21 cellular contexts compared by ENCODE assay signal in genomic region chr17:79465011-79466006, GRCh38.
DNase-seq lines count a peak whose midpoint lies in the region; ATAC-seq, FAIRE-seq and TF ChIP-seq lines count a peak whose summit lies in the region.
"Had no signal": no experiment of that assay in that cellular context is flagged by ENCODE, and none has a peak within 500 bp of the region (broad histone marks: within the 10 kb centered on the region; RNA-seq: fewer than 3 reads in every experiment).

No MANE protein-coding gene starts in this region.

- CTCF ChIA-PET in H1 (lab: Charles Lee; ENCODE audit: partially characterized antibody) = interaction anchor here (0.8 to 2.1 kb wide), 3 partner anchors 28 to 147 kb away, joined by 3 to 8 read pairs (median 5); no protein-coding TSS in a partner anchor
- CTCF ChIA-PET in CD8-positive, alpha-beta memory T cell (lab: Charles Lee) = no interaction called here

- no peak overlapping the region for H2BK5ac ChIP-seq in H1 (ENCODE audit: low read depth, low read length)

- ATAC-seq in GM18498 (IDR thresholded peaks at IDR 0.05; ENCODE audit: unreplicated experiment) (no peak), foreskin keratinocyte (no peak)
- ATAC-seq: PC-3 had no signal

- no peak overlapping the region for H2BK20ac ChIP-seq in H1 (ENCODE audit: low read length)

- no peak overlapping the region for H2AFZ ChIP-seq in H1 (ENCODE audit: low read length)

- no peaks in the 10 kb centered on the region for H3K79me2 ChIP-seq in H1 (ENCODE audit: control insufficient read depth in 1 of 2, insufficient read depth in 2 of 2, low read length in 2 of 2)

- peaks cover 4 to 6% of the 10 kb centered on the region in 2 donors for H3K27me3 Mint-ChIP-seq in CD8-positive, alpha-beta memory T cell

- H3K9me3 ChIP-seq in H1 (ENCODE audit: insufficient read depth in 2 of 2, low read depth in 1 of 2, low read length in 1 of 2) = peaks cover 0 to 3% of the 10 kb centered on the region in 2 experiments; a peak in 1 of 4 replicates
- no peaks in the 10 kb centered on the region for H3K9me3 ChIP-seq in CD8-positive, alpha-beta memory T cell (ENCODE audit: low read length)
- H3K9me3 ChIP-seq: tibial nerve had no signal

- H3K14ac ChIP-seq in H1 (ENCODE audit: insufficient read length) = no peak overlapping the region

- no peak for TF ChIP-seq RAD21 in H1 (IDR thresholded peaks at IDR 0.05 in 1 of 2, conservative IDR thresholded peaks at IDR 0.05 in 1 of 2; ENCODE audit: low read depth in 2 of 2, low read length in 2 of 2)

- no peak overlapping the region for H2BK120ac ChIP-seq in H1 (replicated peaks; ENCODE audit: low read depth, low read length)

- no peak overlapping the region for H2BK15ac ChIP-seq in H1 (ENCODE audit: low read length)

- H3K4ac ChIP-seq in H1 (replicated peaks; ENCODE audit: insufficient read length, low read depth, low read length) = no peak overlapping the region

- H3K4me3 Mint-ChIP-seq in CD8-positive, alpha-beta memory T cell = no peak overlapping the region

- intact Hi-C loops in posterior cingulate gyrus (cut with DNase I) = loop anchor here (5.0 kb wide), 1 partner anchor 147 kb away; the partner anchor contains the start of gene RBFOX3

- TF ChIP-seq CTCF in H1 (IDR thresholded peaks at IDR 0.05; ENCODE audit: control extremely low read depth in 1 of 3, insufficient read depth in 1 of 3, low read depth in 1 of 3, low read length in 3 of 3) (no peak), foreskin keratinocyte (conservative IDR thresholded peaks at IDR 0.05) (no peak)

- no peaks in the 10 kb centered on the region for H3K36me3 ChIP-seq in H1 (ENCODE audit: control insufficient read depth in 2 of 4, insufficient read depth in 4 of 4, low read length in 3 of 4)
- no peaks in the 10 kb centered on the region for H3K36me3 ChIP-seq in CD8-positive, alpha-beta memory T cell (ENCODE audit: insufficient read depth, low read length)
- H3K36me3 ChIP-seq: tibial nerve had no signal

- no peak overlapping the region for H4K91ac ChIP-seq in H1 (replicated peaks; ENCODE audit: insufficient read length, low read length)

- no peak overlapping the region for H3K23ac ChIP-seq in H1 (ENCODE audit: insufficient read length)

- no peaks in the 10 kb centered on the region; the same call in 1 of the 2 replicates for H3K79me1 ChIP-seq in H1 (ENCODE audit: low read depth, low read length)

- H2AK5ac ChIP-seq in H1 (ENCODE audit: low read depth, low read length) = no peak overlapping the region

- no peaks in the 10 kb centered on the region for H3K36me3 Mint-ChIP-seq in CD8-positive, alpha-beta memory T cell

- H3K4me2 ChIP-seq in H1 (ENCODE audit: insufficient read depth in 1 of 2, low read depth in 2 of 2, low read length in 2 of 2) = no peak overlapping the region

- H3K27me3 ChIP-seq in H1 (replicated peaks in 1 of 4; ENCODE audit: control insufficient read depth in 3 of 4, extremely low read depth in 1 of 4, insufficient read depth in 3 of 4, low read length in 3 of 4) = no peaks in the 10 kb centered on the region
- H3K27me3 ChIP-seq in CD8-positive, alpha-beta memory T cell (ENCODE audit: insufficient read depth, low read length, poor library complexity, severe bottlenecking) = peaks cover 7% of the 10 kb centered on the region
- no peaks in the 10 kb centered on the region for H3K27me3 ChIP-seq in foreskin keratinocyte

- H3K27ac ChIP-seq in H1 (ENCODE audit: low read depth, low read length) (no peak overlapping the region), foreskin keratinocyte (no peak overlapping the region)
- H3K27ac ChIP-seq in CD8-positive, alpha-beta memory T cell (ENCODE audit: low read depth, low read length) = no peak overlapping the region
- H3K27ac ChIP-seq: tibial nerve had no signal

- peaks cover 7% of the 10 kb centered on the region; the same call in 1 of the 2 replicates for H3K23me2 ChIP-seq in H1 (ENCODE audit: low read depth, low read length)

- FAIRE-seq in H1 (lab: Jason Lieb, UNC) = no peak
- FAIRE-seq: colon, endometrium, kidney had no signal

- H3K9me3 Mint-ChIP-seq in CD8-positive, alpha-beta memory T cell = no peaks in the 10 kb centered on the region

- no peak overlapping the region for H3K27ac Mint-ChIP-seq in CD8-positive, alpha-beta memory T cell

- H3K4me3 ChIP-seq in H1 (ENCODE audit: extremely low read depth in 1 of 4, insufficient read depth in 2 of 4, low read depth in 3 of 4, low read length in 4 of 4) = no peak overlapping the region
- H3K4me3 ChIP-seq in CD8-positive, alpha-beta memory T cell (ENCODE audit: low read length) = no peak overlapping the region
- H3K4me3 ChIP-seq: tibial nerve had no signal

- H3K4me1 Mint-ChIP-seq in CD8-positive, alpha-beta memory T cell = no peaks in the 10 kb centered on the region

- H3K4me1 ChIP-seq in H1 (replicated peaks in 1 of 4; ENCODE audit: control insufficient read depth in 3 of 4, insufficient read depth in 4 of 4, low read length in 3 of 4) = peaks cover 0 to 3% (median under 1%) of the 10 kb centered on the region in 4 experiments; a peak in 1 of 7 replicates
- H3K4me1 ChIP-seq in CD8-positive, alpha-beta memory T cell (ENCODE audit: insufficient read depth, low read length) = no peaks in the 10 kb centered on the region
- no peaks in the 10 kb centered on the region for H3K4me1 ChIP-seq in foreskin keratinocyte

- no peak overlapping the region; a peak in 1 of 7 replicates for H3K9ac ChIP-seq in H1 (replicated peaks in 1 of 4; ENCODE audit: extremely low read depth in 1 of 4, low read depth in 3 of 4, low read length in 3 of 4)

- no peak overlapping the region for H4K5ac ChIP-seq in H1 (ENCODE audit: insufficient read length, low read depth, low read length)

- peak; percentile 83 for DNase-seq in D341Med (ENCODE audit: low spot score)
- peak; percentile 69 for DNase-seq in NCI-H69 (lab: John Stamatoyannopoulos, UW)
- DNase-seq in H1 (ENCODE audit: low read depth in 1 of 2, low spot score in 2 of 2) = no peak
- peak in 6 of 10 donors; percentile 45 to 91 (median 54) for DNase-seq in posterior cingulate gyrus
- no peak for DNase-seq in CD8-positive, alpha-beta memory T cell
- DNase-seq in foreskin keratinocyte = no peak
- DNase-seq in amniotic stem cell (lab: John Stamatoyannopoulos, UW) = no peak
- DNase-seq: activated CD4-positive, alpha-beta T cell treated with anti-CD3 and anti-CD28 coated beads for 48 hours; activated naive CD4-positive, alpha-beta T cell; aorta; hippocampal formation; kidney; MV-4-11; NCI-H2081; PC-3; right cardiac atrium; stimulated activated naive CD4-positive, alpha-beta T cell had no signal

- H3K56ac ChIP-seq in H1 (replicated peaks; ENCODE audit: insufficient read length, low read depth, low read length) = no peak overlapping the region

- no peak for TF ChIP-seq EP300 in H1 (IDR thresholded peaks at IDR 0.05; ENCODE audit: borderline replicate concordance in 1 of 2, low read depth in 2 of 2, low read length in 2 of 2)

- POLR2A ChIA-PET in H1 (lab: Charles Lee; ENCODE audit: partially characterized antibody) = interaction anchor here (0.6 kb wide), 1 partner anchor 12 kb away, joined by 3 read pairs; no protein-coding TSS in a partner anchor
- POLR2A ChIA-PET in CD8-positive, alpha-beta memory T cell (lab: Charles Lee) = no interaction called here

- no peak for TF ChIP-seq POLR2A in H1 (IDR thresholded peaks at IDR 0.05; ENCODE audit: control extremely low read depth in 1 of 2, low read depth in 2 of 2, low read length in 2 of 2)

- H3K18ac ChIP-seq in H1 (ENCODE audit: extremely low read depth, low read length) = no peak overlapping the region

- no peaks in the 10 kb centered on the region for H4K20me1 ChIP-seq in H1 (replicated peaks in 1 of 2; ENCODE audit: control insufficient read depth in 1 of 2, insufficient read depth in 2 of 2, low read length in 2 of 2)

- no peak overlapping the region for H2BK12ac ChIP-seq in H1 (ENCODE audit: low read depth, low read length)

- peak overlapping the region; percentile 60; the same call in 1 of the 2 replicates for H4K8ac ChIP-seq in H1 (ENCODE audit: extremely low read depth, insufficient read depth, low read length)

- 89 to 100% methylated on average over 2 to 38 of the region's 38 CpGs for WGBS in H1 (ENCODE audit: extremely low coverage in 1 of 2, insufficient coverage in 1 of 2, insufficient read length in 1 of 2, insufficient replicate concordance in 2 of 2, low coverage in 1 of 2, low lambda C conversion rate in 2 of 2, missing lambda C conversion rate in 1 of 2), 2 experiments

TF ChIP-seq in H1, 55 proteins besides CTCF, POLR2A, EP300 and RAD21:
- TF ChIP-seq JUND (IDR thresholded peaks at IDR 0.05; ENCODE audit: low read length) (no peak), SRF (IDR thresholded peaks at IDR 0.05; ENCODE audit: low read depth, low read length) (no peak), SAP30 (IDR thresholded peaks at IDR 0.05; ENCODE audit: insufficient read depth, insufficient replicate concordance, low read length) (no peak), EGR1 (IDR thresholded peaks at IDR 0.05; ENCODE audit: borderline replicate concordance, low read depth, low read length) (no peak), CREB1 (IDR thresholded peaks at IDR 0.05) (no peak), TCF12 (IDR thresholded peaks at IDR 0.05; ENCODE audit: low read depth, low read length) (no peak), RXRA (IDR thresholded peaks at IDR 0.05; ENCODE audit: insufficient read depth, low read depth, low read length) (no peak), RBBP5 (IDR thresholded peaks at IDR 0.05; ENCODE audit: borderline replicate concordance, low read depth, low read length) (no peak), KDM4A (IDR thresholded peaks at IDR 0.05; ENCODE audit: low read depth, low read length, severe bottlenecking) (no peak), RFX5 (IDR thresholded peaks at IDR 0.05; ENCODE audit: borderline replicate concordance, low read depth, low read length) (no peak), TAF7 (optimal IDR thresholded peaks at IDR 0.05; ENCODE audit: borderline replicate concordance, low read depth, low read length) (no peak), CBX5 (IDR thresholded peaks at IDR 0.05; ENCODE audit: low read depth, low read length) (no peak), ZNF274 (IDR thresholded peaks at IDR 0.05; ENCODE audit: borderline replicate concordance, extremely low read depth, low read length) (no peak), FOSL1 (IDR thresholded peaks at IDR 0.05; ENCODE audit: insufficient read depth, low read depth, low read length) (no peak), TAF1 (IDR thresholded peaks at IDR 0.05; ENCODE audit: low read depth, low read length) (no peak), MAFK (IDR thresholded peaks at IDR 0.05; ENCODE audit: low read depth, low read length) (no peak), SP2 (IDR thresholded peaks at IDR 0.05; ENCODE audit: low read length) (no peak)
- TF ChIP-seq, protein P1, sequence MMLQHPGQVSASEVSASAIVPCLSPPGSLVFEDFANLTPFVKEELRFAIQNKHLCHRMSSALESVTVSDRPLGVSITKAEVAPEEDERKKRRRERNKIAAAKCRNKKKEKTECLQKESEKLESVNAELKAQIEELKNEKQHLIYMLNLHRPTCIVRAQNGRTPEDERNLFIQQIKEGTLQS (IDR thresholded peaks at IDR 0.05; ENCODE audit: insufficient read depth, low read depth, low read length) = no peak

Comparison
In these comparisons a context has a peak if more than half of its experiments do, and no peak if none do; other contexts are left out.
1. DNase-seq: peak in D341Med (single experiment), NCI-H69 (single experiment) and posterior cingulate gyrus (6 of 10); none in H1 (0 of 2), CD8-positive, alpha-beta memory T cell (0 of 5), foreskin keratinocyte (0 of 2) and amniotic stem cell (single experiment).